35 cellular contexts compared by ENCODE assay signal in the genomic region with DNA sequence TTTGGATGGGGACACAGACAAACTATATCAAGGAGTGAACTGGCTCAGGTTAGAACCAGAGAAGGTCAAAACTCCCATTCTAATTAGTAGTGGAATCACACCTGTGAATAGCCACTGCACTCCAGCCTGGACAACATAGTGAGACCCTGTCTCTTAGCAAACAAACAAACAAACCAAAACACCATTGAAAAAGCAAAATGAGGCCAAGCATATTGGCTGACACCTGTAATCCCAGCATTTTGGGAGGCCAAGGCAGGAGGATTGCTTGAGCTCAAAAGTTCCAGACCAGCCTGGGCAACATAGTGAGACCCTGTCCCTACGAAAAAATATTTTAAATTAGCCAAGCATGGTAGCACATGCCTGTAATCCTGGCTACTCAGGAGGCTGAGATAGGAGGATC.
"Had no signal": no experiment of that assay in that cellular context is flagged by ENCODE, and none has a peak within 500 bp of the region (broad histone marks: within the 10 kb centered on the region; RNA-seq: fewer than 3 reads in every experiment).

No MANE protein-coding gene starts in this region.

- H3K4me1 ChIP-seq: ascending aorta had no signal

- H3K4me3 Mint-ChIP-seq: activated CD4-positive, alpha-beta memory T cell treated with anti-CD3 and anti-CD28 coated beads, Interleukin-2, amount 10 ng/mL, durations not matched to agents 7 days and 5 days; activated CD4-positive, alpha-beta T cell treated with anti-CD3 and anti-CD28 coated beads for 36 hours; activated CD4-positive, alpha-beta T cell treated with anti-CD3 and anti-CD28 coated beads, Interleukin-2, amount 10 ng/mL, durations not matched to agents 7 days and 5 days; activated CD8-positive, alpha-beta T cell treated with anti-CD3 and anti-CD28 coated beads, Interleukin-2, amount 10 ng/mL, durations not matched to agents 7 days and 5 days; activated naive CD4-positive, alpha-beta T cell treated with anti-CD3 and anti-CD28 coated beads, Interleukin-2, amount 10 ng/mL, durations not matched to agents 7 days and 5 days; activated naive CD4-positive, alpha-beta T cell treated with anti-CD3 and anti-CD28 coated beads, Interleukin-2, amount 50 U/mL, for 24 hours; activated naive CD8-positive, alpha-beta T cell; activated naive CD8-positive, alpha-beta T cell treated with anti-CD3 and anti-CD28 coated beads, Interleukin-2, amount 10 ng/mL, durations not matched to agents 7 days and 5 days; activated naive CD8-positive, alpha-beta T cell treated with anti-CD3 and anti-CD28 coated beads, Interleukin-2, amount 50 U/mL, for 24 hours; brain; T-helper 1 cell treated with Interleukin-12 subunit alpha and Interleukin-12 subunit beta and Interleukin-4 antibody, amounts not matched to agents 30 μg/mL and 1 μg/mL, for 36 hours; T-helper 2 cell treated with Interferon-gamma antibody and Interleukin-4, amounts not matched to agents 5 μg/mL and 100 μg/mL, for 36 hours had no signal

- H3K27me3 ChIP-seq: ascending aorta had no signal

- H3K36me3 Mint-ChIP-seq: activated naive CD4-positive, alpha-beta T cell treated with anti-CD3 and anti-CD28 coated beads, Interleukin-2, amount 10 ng/mL, durations not matched to agents 7 days and 5 days; activated naive CD4-positive, alpha-beta T cell treated with anti-CD3 and anti-CD28 coated beads, Interleukin-2, amount 50 U/mL, for 24 hours; activated naive CD8-positive, alpha-beta T cell treated with anti-CD3 and anti-CD28 coated beads, Interleukin-2, amount 10 ng/mL, durations not matched to agents 7 days and 5 days; brain had no signal

- H3K27me3 Mint-ChIP-seq: activated CD4-positive, alpha-beta T cell treated with anti-CD3 and anti-CD28 coated beads for 36 hours; activated naive CD8-positive, alpha-beta T cell had no signal

- H3K9me3 ChIP-seq: ascending aorta had no signal

- H3K27ac ChIP-seq: ascending aorta, VCaP had no signal

- H3K9me3 Mint-ChIP-seq: activated CD4-positive, alpha-beta memory T cell treated with anti-CD3 and anti-CD28 coated beads, Interleukin-2, amount 10 ng/mL, durations not matched to agents 7 days and 5 days; activated naive CD4-positive, alpha-beta T cell treated with anti-CD3 and anti-CD28 coated beads, Interleukin-2, amount 50 U/mL, for 24 hours; activated naive CD8-positive, alpha-beta T cell treated with anti-CD3 and anti-CD28 coated beads, Interleukin-2, amount 50 U/mL, for 24 hours; activated T-helper 2 cell treated with anti-CD3 and anti-CD28 coated beads, Interferon-gamma antibody, Interleukin-2, Interleukin-4, amounts not matched to agents 10 μg/mL and 5 μg/mL and 100 μg/mL, durations not matched to agents 14 hours and 24 hours and 36 hours; T-helper 1 cell treated with Interleukin-12 subunit alpha and Interleukin-12 subunit beta and Interleukin-4 antibody, amounts not matched to agents 30 μg/mL and 1 μg/mL, for 36 hours; T-helper 2 cell treated with Interferon-gamma antibody and Interleukin-4, amounts not matched to agents 5 μg/mL and 100 μg/mL, for 36 hours had no signal

- H3K36me3 ChIP-seq: ascending aorta had no signal

- ATAC-seq: activated CD4-positive, alpha-beta T cell treated with anti-CD3 and anti-CD28 coated beads for 36 hours; activated CD4-positive, CD25-positive, alpha-beta regulatory T cell treated with anti-CD3 and anti-CD28 coated beads, Interleukin-2, amount 50 U/mL, for 24 hours; activated CD8-positive, alpha-beta T cell treated with anti-CD3 and anti-CD28 coated beads, Interleukin-2, amount 10 ng/mL, durations not matched to agents 7 days and 5 days; activated naive CD8-positive, alpha-beta T cell treated with anti-CD3 and anti-CD28 coated beads, Interleukin-2, amount 50 U/mL, for 24 hours had no signal

- FAIRE-seq: TTC549 had no signal

- H3K4me1 Mint-ChIP-seq: activated CD4-positive, alpha-beta T cell treated with anti-CD3 and anti-CD28 coated beads for 36 hours; activated naive CD4-positive, alpha-beta T cell treated with anti-CD3 and anti-CD28 coated beads, Interleukin-2, amount 10 ng/mL, durations not matched to agents 7 days and 5 days; activated naive CD4-positive, alpha-beta T cell treated with anti-CD3 and anti-CD28 coated beads, Interleukin-2, amount 50 U/mL, for 24 hours; activated naive CD8-positive, alpha-beta T cell treated with anti-CD3 and anti-CD28 coated beads, Interleukin-2, amount 10 ng/mL, durations not matched to agents 7 days and 5 days; activated naive CD8-positive, alpha-beta T cell treated with anti-CD3 and anti-CD28 coated beads, Interleukin-2, amount 50 U/mL, for 24 hours; brain had no signal

- H3K4me3 ChIP-seq: ascending aorta had no signal

- DNase-seq: activated CD4-positive, alpha-beta memory T cell treated with anti-CD3 and anti-CD28 coated beads, Interleukin-2, amount 10 ng/mL, durations not matched to agents 7 days and 5 days; activated CD4-positive, alpha-beta T cell treated with anti-CD3 and anti-CD28 coated beads for 1 hour; activated CD4-positive, alpha-beta T cell treated with anti-CD3 and anti-CD28 coated beads for 36 hours; activated CD4-positive, alpha-beta T cell treated with anti-CD3 and anti-CD28 coated beads for 48 hours; activated CD4-positive, alpha-beta T cell treated with anti-CD3 and anti-CD28 coated beads, Interleukin-2, amount 10 ng/mL, durations not matched to agents 7 days and 5 days; activated CD4-positive, alpha-beta T cell treated with anti-CD3 and anti-CD28 coated beads, Interleukin-2, amount 50 U/mL, for 48 hours; activated CD4-positive, CD25-positive, alpha-beta regulatory T cell; activated CD8-positive, alpha-beta memory T cell treated with anti-CD3 and anti-CD28 coated beads for 24 hours; activated CD8-positive, alpha-beta memory T cell treated with anti-CD3 and anti-CD28 coated beads, Interleukin-2, amount 50 U/mL, for 4 hours; activated CD8-positive, alpha-beta T cell treated with anti-CD3 and anti-CD28 coated beads, Interleukin-2, amount 10 ng/mL, durations not matched to agents 7 days and 5 days; activated effector memory CD4-positive, alpha-beta T cell treated with Interleukin-2 at 50 U/mL for 16 hours; activated gamma-delta T cell; activated naive CD4-positive, alpha-beta T cell treated with anti-CD3 and anti-CD28 coated beads, Interleukin-2, amount 10 ng/mL, durations not matched to agents 7 days and 5 days; activated naive CD4-positive, alpha-beta T cell treated with Interleukin-2 at 50 U/mL for 16 hours; activated naive CD8-positive, alpha-beta T cell treated with anti-CD3 and anti-CD28 coated beads, Interleukin-2, amount 10 ng/mL, durations not matched to agents 7 days and 5 days; activated naive CD8-positive, alpha-beta T cell treated with anti-CD3 and anti-CD28 coated beads, Interleukin-2, amount 50 U/mL, for 24 hours; activated T-cell treated with anti-CD3 and anti-CD28 coated beads for 4 hours; activated T-cell treated with anti-CD3 and anti-CD28 coated beads, Interleukin-2, amount 50 U/mL, for 1 hour; activated T-cell treated with anti-CD3 and anti-CD28 coated beads, Interleukin-2, amount 50 U/mL, for 48 hours; amygdala; anterior cingulate cortex; central memory CD4-positive, alpha-beta T cell; T-helper 1 cell; T-helper 2 cell; T-helper 9 cell had no signal
